ENCODE assay signal across 18 cellular contexts in genomic region chr16:86492267-86492960, GRCh38. TPM values are rescaled to one million over a fixed set of nuclear protein-coding genes. Genes with fewer than 3 reads are reported as not detected.
DNase-seq lines count a peak whose midpoint lies in the region; ATAC-seq, FAIRE-seq and TF ChIP-seq lines count a peak whose summit lies in the region.
"Had no signal": no experiment of that assay in that cellular context is flagged by ENCODE, and none has a peak within 500 bp of the region (broad histone marks: within the 10 kb centered on the region; RNA-seq: fewer than 3 reads in every experiment).

No MANE protein-coding gene starts in this region.

- H2BK15ac ChIP-seq in IMR-90 (ENCODE audit: low read depth, low read length) (no peak overlapping the region), mesenchymal stem cell (ENCODE audit: low read depth, poor library complexity, severe bottlenecking) (peak overlapping the region; percentile 78)

- H3K14ac ChIP-seq in IMR-90 (replicated peaks; ENCODE audit: low read depth, low read length) (peak overlapping the region; percentile 33), mesenchymal stem cell (ENCODE audit: low read length in 2 of 2) (no peak overlapping the region)

- H3K79me1 ChIP-seq in IMR-90 (ENCODE audit: low read depth in 1 of 2, low read length in 2 of 2) (peaks cover 41 to 85% of the 10 kb centered on the region in 2 experiments), mesenchymal stem cell (replicated peaks; ENCODE audit: low read length, poor library complexity, severe bottlenecking) (no peaks in the 10 kb centered on the region)

- H3K23ac ChIP-seq in IMR-90 (ENCODE audit: low read depth, low read length) (peak overlapping the region; percentile 54; the same call in 1 of the 2 replicates), mesenchymal stem cell (ENCODE audit: low read length in 2 of 2) (peak overlapping the region in 1 of 2 experiments; percentile 42)

- H3K9ac ChIP-seq in IMR-90 (ENCODE audit: low read depth, low read length), result no peak overlapping the region
- peak overlapping the region in 1 of 2 donors; percentile 7 for H3K9ac ChIP-seq in colonic mucosa (ENCODE audit: low read depth in 2 of 2, low read length in 2 of 2)
- no peak overlapping the region for H3K9ac ChIP-seq in mesenchymal stem cell (ENCODE audit: low read length)

- H3K27ac Mint-ChIP-seq in CD14-positive monocyte, result no peak overlapping the region

- H3K9me3 ChIP-seq in IMR-90 (ENCODE audit: control insufficient read depth, insufficient read depth, low read length), result no peaks in the 10 kb centered on the region
- H3K9me3 ChIP-seq in colonic mucosa, result no peaks in the 10 kb centered on the region
- peaks cover 16% of the 10 kb centered on the region for H3K9me3 ChIP-seq in mesenchymal stem cell (ENCODE audit: control insufficient read depth, low read length)
- H3K9me3 ChIP-seq in left lung, result no peaks in the 10 kb centered on the region

- H3K27me3 Mint-ChIP-seq in CD14-positive monocyte (ENCODE audit: low read depth in 3 of 3), result peaks cover 67 to 75% (median 73%) of the 10 kb centered on the region in 3 donors

- dilution Hi-C loops in IMR-90 (cut with HindIII; ENCODE audit: low sequenced_read_pairs, unreplicated experiment), result no loop called here

- peaks cover 60% of the 10 kb centered on the region for H3K9me1 ChIP-seq in IMR-90 (ENCODE audit: insufficient read depth, low read length)

- WGBS in IMR-90 (ENCODE audit: extremely low coverage in 2 of 2, insufficient read length in 1 of 2), 2 experiments, result no CpG with 5 or more reads among the region's 4 CpGs
- 85% methylated on average over 3 of the region's 4 CpGs for WGBS in mesenchymal stem cell

- H3K4ac ChIP-seq in IMR-90 (ENCODE audit: low read depth, low read length), result peak overlapping the region; percentile 25; the same call in 1 of the 2 replicates
- H3K4ac ChIP-seq in mesenchymal stem cell (ENCODE audit: low read depth in 1 of 2, low read length in 2 of 2), result peak overlapping the region in 1 of 2 experiments; percentile 9

- ATAC-seq in IMR-90 (ENCODE audit: low read depth) (no peak), left lung (no peak)
- ATAC-seq: HepG2, Right ventricle myocardium inferior had no signal

- H3K4me3 Mint-ChIP-seq in CD14-positive monocyte, result peak overlapping the region in 1 of 2 donors; percentile 47

- peak overlapping the region in 1 of 2 experiments; percentile 87 for H2BK12ac ChIP-seq in mesenchymal stem cell (ENCODE audit: low read length in 2 of 2)

- DNase-seq in IMR-90 (no peak), colonic mucosa (no peak), mesenchymal stem cell (no peak), substantia nigra (lab: John Stamatoyannopoulos, UW) (no peak), GM19239 (ENCODE audit: insufficient read length, low spot score) (no peak), CD14-positive monocyte (ENCODE audit: low spot score) (no peak), left lung (no peak)
- DNase-seq: DND-41, GDM1, NCI-H1092 treated with DMSO at 0.1 percent for 48 hours, NCI-H1694, NCI-H510A treated with DMSO at 0.1 percent for 48 hours, PC-9 had no signal

- H3K4me1 ChIP-seq in IMR-90 (ENCODE audit: control insufficient read depth, insufficient read depth, low read length) (peaks cover 35% of the 10 kb centered on the region), colonic mucosa (no peaks in the 10 kb centered on the region), mesenchymal stem cell (ENCODE audit: control insufficient read depth, insufficient read depth, low read depth, low read length) (no peaks in the 10 kb centered on the region), left lung (peaks cover 0 to 5% of the 10 kb centered on the region in 2 donors)

- H3K4me1 Mint-ChIP-seq in CD14-positive monocyte, result no peaks in the 10 kb centered on the region

- H3K4me3 ChIP-seq in IMR-90 (ENCODE audit: insufficient read depth, low read depth, low read length), result no peak overlapping the region
- H3K4me3 ChIP-seq in colonic mucosa, result no peak overlapping the region
- no peak overlapping the region for H3K4me3 ChIP-seq in mesenchymal stem cell (ENCODE audit: insufficient read depth in 1 of 2, low read depth in 1 of 2, low read length in 2 of 2)
- no peak overlapping the region for H3K4me3 ChIP-seq in left lung
- H3K4me3 ChIP-seq: PC-9 had no signal

- H3K36me3 ChIP-seq in IMR-90 (ENCODE audit: control insufficient read depth, insufficient read depth, low read length) (peaks cover 82% of the 10 kb centered on the region), colonic mucosa (no peaks in the 10 kb centered on the region), mesenchymal stem cell (ENCODE audit: control insufficient read depth in 1 of 2, insufficient read depth in 2 of 2, low read depth in 1 of 2, low read length in 2 of 2) (no peaks in the 10 kb centered on the region), left lung (no peaks in the 10 kb centered on the region)

- H4K8ac ChIP-seq in IMR-90 (ENCODE audit: low read depth in 2 of 2, low read length in 2 of 2) (no peak overlapping the region; a peak in 1 of 4 replicates), mesenchymal stem cell (ENCODE audit: low read length) (peak overlapping the region; percentile 38)

- H3K56ac ChIP-seq in IMR-90 (ENCODE audit: extremely low read depth, insufficient read depth, low read length), result no peak overlapping the region

- no peak for TF ChIP-seq POLR2A in IMR-90 (IDR thresholded peaks at IDR 0.05; ENCODE audit: low read depth, low read length)

- H3K27me3 ChIP-seq in IMR-90 (ENCODE audit: control insufficient read depth, insufficient read depth, low read length) (no peaks in the 10 kb centered on the region), colonic mucosa (peaks cover 29% of the 10 kb centered on the region), mesenchymal stem cell (ENCODE audit: control insufficient read depth in 1 of 2, insufficient read depth in 1 of 2, low read length in 2 of 2) (peaks cover 95 to 98% of the 10 kb centered on the region in 2 experiments), left lung (peaks cover 33 to 89% of the 10 kb centered on the region in 2 donors)

- POLR2A ChIA-PET in IMR-90 (lab: Charles Lee; ENCODE audit: unreplicated experiment), result interaction anchor here (0.7 to 1.0 kb wide), 2 partner anchors 18 to 234 kb away, joined by 3 to 6 read pairs; no protein-coding TSS in a partner anchor

- H2BK120ac ChIP-seq in IMR-90 (ENCODE audit: low read depth, low read length), result no peak overlapping the region
- no peak overlapping the region for H2BK120ac ChIP-seq in mesenchymal stem cell (ENCODE audit: low read depth, low read length)

- H2AK5ac ChIP-seq in IMR-90 (ENCODE audit: low read depth, low read length), result peak overlapping the region; percentile 48; the same call in 1 of the 2 replicates
- no peak overlapping the region for H2AK5ac ChIP-seq in mesenchymal stem cell (ENCODE audit: low read length, severe bottlenecking)

- H3K36me3 Mint-ChIP-seq in CD14-positive monocyte, result no peaks in the 10 kb centered on the region

- no TSS peak for BruUV-seq in IMR-90 (replicated peaks; lab: Mats Ljungman, UMichigan)

- in situ Hi-C loops in IMR-90 (cut with MboI; ENCODE audit: low sequenced_read_pairs), result no loop called here

- no peak for FAIRE-seq in GM19239 (lab: Jason Lieb, UNC)
- FAIRE-seq: A204.1, GM12892, HepG2 had no signal

- no peak overlapping the region for H2BK5ac ChIP-seq in IMR-90 (ENCODE audit: low read depth, low read length, poor library complexity, severe bottlenecking)
- no peak overlapping the region for H2BK5ac ChIP-seq in mesenchymal stem cell (ENCODE audit: low read depth, low read length, poor library complexity, severe bottlenecking)

- H3K27ac ChIP-seq in IMR-90 (ENCODE audit: insufficient read depth, low read length) (peak overlapping the region; percentile 28; the same call in 1 of the 2 replicates), colonic mucosa (peak overlapping the region; percentile 91), mesenchymal stem cell (ENCODE audit: low read length, poor library complexity, severe bottlenecking) (no peak overlapping the region), substantia nigra (ENCODE audit: low read depth, low read length, poor library complexity, severe bottlenecking) (peak overlapping the region; percentile 85), left lung (no peak overlapping the region)
- H3K27ac ChIP-seq: PC-9 had no signal

- H3K9me3 Mint-ChIP-seq in CD14-positive monocyte, result peaks cover 0 to 8% (median 2%) of the 10 kb centered on the region in 7 donors

- intact Hi-C loops in IMR-90 (cut with micrococcal nuclease) (no loop called here), colonic mucosa (cut with DNase I) (no loop called here), CD14-positive monocyte (cut with micrococcal nuclease) (no loop called here), left lung (cut with DNase I) (no loop called here)

- CTCF ChIA-PET in IMR-90 (lab: Yijun Ruan, JAX), result interaction anchor here (0.6 kb wide), 1 partner anchor 30 kb away, joined by 3 read pairs; no protein-coding TSS in a partner anchor

- H2AFZ ChIP-seq in IMR-90 (replicated peaks; ENCODE audit: low read length, poor library complexity) (no peak overlapping the region), mesenchymal stem cell (ENCODE audit: low read depth, low read length) (no peak overlapping the region)
- H2AFZ ChIP-seq: PC-9 had no signal

- H4K5ac ChIP-seq in IMR-90 (ENCODE audit: low read depth, low read length), result no peak overlapping the region

- TF ChIP-seq RAD21 in IMR-90 (IDR thresholded peaks at IDR 0.05; ENCODE audit: low read length), result no peak; the same call in 1 of the 2 replicates

- H4K20me1 ChIP-seq in IMR-90 (ENCODE audit: insufficient read depth, low read length), result peaks cover 98% of the 10 kb centered on the region

- TF ChIP-seq CTCF in IMR-90 (conservative IDR thresholded peaks at IDR 0.05; ENCODE audit: low read depth, low read length) (no peak), colonic mucosa (IDR thresholded peaks at IDR 0.05) (no peak), CD14-positive monocyte (IDR thresholded peaks at IDR 0.05) (no peak), left lung (IDR thresholded peaks at IDR 0.05) (no peak)

- H2AK9ac ChIP-seq in IMR-90 (replicated peaks; ENCODE audit: low read depth, low read length, poor library complexity), result no peak overlapping the region

- H3K18ac ChIP-seq in IMR-90 (ENCODE audit: low read depth, low read length) (0 out of 2 replicates have a peak overlapping the region, but pooled peaks have one; percentile 7), mesenchymal stem cell (ENCODE audit: low read depth in 1 of 2, low read length in 2 of 2) (peak overlapping the region; percentile 49 to 74)

- no peak overlapping the region for H2BK20ac ChIP-seq in IMR-90 (ENCODE audit: low read depth, low read length)

- H3K4me2 ChIP-seq in IMR-90 (ENCODE audit: low read depth, low read length) (no peak overlapping the region; the same call in 1 of the 2 replicates), mesenchymal stem cell (ENCODE audit: low read length, poor library complexity, severe bottlenecking) (no peak overlapping the region)
- H3K4me2 ChIP-seq: PC-9 had no signal

- H4K91ac ChIP-seq in IMR-90 (ENCODE audit: insufficient read depth, low read depth, low read length) (no peak overlapping the region), mesenchymal stem cell (ENCODE audit: low read length) (no peak overlapping the region)

RNA-seq across cellular contexts. Expression of gene FOXF1, which starts 17.9 kb away (rescaled TPM):
- total RNA-seq in IMR-90 (2012; rRNA removed) (2.7 and 4.2 TPM in 2 replicates), colonic mucosa (10 to 100 TPM in 1 of 2 donors, 1 to 10 TPM in 1; 6.3 to 12.1 TPM), left lung (10 to 100 TPM; 21.7 to 30.3 TPM)
- polyA plus RNA-seq in IMR-90 (2012; rRNA removed) (33.0 and 34.5 TPM in 2 replicates), CD14-positive monocyte (not detected)
- polyA plus RNA-seq in IMR-90 (2012; cell fraction: cytosol; rRNA removed), result 33.7 and 84.8 TPM in 2 replicates
- polyA plus RNA-seq in IMR-90 (2012; cell fraction: nucleus; rRNA removed; ENCODE audit: low replicate concordance), result 98.2 and 101 TPM in 2 replicates
- 145 TPM for polyA plus RNA-seq in mesenchymal stem cell (2013, experiment 1 of 2)
- 149 TPM for polyA plus RNA-seq in mesenchymal stem cell (2013, experiment 2 of 2)
- total RNA-seq: HepG2, MCF 10A, PC-9 had no signal
- polyA plus RNA-seq: HepG2 had no signal

Comparison
In these comparisons a context has a peak if more than half of its experiments do, and no peak if none do; other contexts are left out.
1. H3K27ac ChIP-seq: peak in IMR-90 (single experiment), colonic mucosa (single experiment) and substantia nigra (single experiment); none in mesenchymal stem cell (single experiment) and left lung (0 of 2).